Comparison of ENCODE assay signal across 23 cellular contexts in genomic region chr4:6208416-6208815, GRCh38. TPM values are rescaled to one million over a fixed set of nuclear protein-coding genes. Genes with fewer than 3 reads are reported as not detected.
A peak's percentile ranks its signal among the peaks of the same experiment; 100 is the strongest.
DNase-seq lines count a peak whose midpoint lies in the region; ATAC-seq lines count a peak whose summit lies in the region.
"Had no signal": no experiment of that assay in that cellular context is flagged by ENCODE, and none has a peak within 500 bp of the region (broad histone marks: within the 10 kb centered on the region; RNA-seq: fewer than 3 reads in every experiment).

No MANE protein-coding gene starts in this region.

- DNase-seq in activated CD8-positive, alpha-beta memory T cell treated with anti-CD3 and anti-CD28 coated beads for 24 hours, result peak; percentile 26
- no peak for DNase-seq in activated CD8-positive, alpha-beta memory T cell treated with anti-CD3 and anti-CD28 coated beads, Interleukin-2, amount 50 U/mL, for 4 hours
- DNase-seq in ecto neural progenitor cell (ENCODE audit: low spot score) (peak; percentile 14), sciatic nerve (ENCODE audit: low spot score) (peak; percentile 4), NCI-H146 (lab: John Stamatoyannopoulos, UW) (no peak), OCI-M1 (lab: John Stamatoyannopoulos, UW) (no peak)
- DNase-seq in activated CD4-positive, alpha-beta T cell treated with anti-CD3 and anti-CD28 coated beads, Interleukin-2, amount 50 U/mL, for 1 hour, result no peak
- DNase-seq: BE2C; CD4-positive, CD25-positive, alpha-beta regulatory T cell; GM23248; H7; KBM-7; NCI-H1105 treated with DMSO at 0.1 percent for 48 hours; NCI-H446; NCI-H526; NCI-H82; NK-92 treated with Interleukin-12 subunit alpha and Interleukin-12 subunit beta, amount 100 ng/mL, for 24 hours; PC-9; SJCRH30 had no signal

- no peak for ATAC-seq in sciatic nerve
- ATAC-seq: Right ventricle myocardium inferior had no signal

- intact Hi-C loops in sciatic nerve (cut with DNase I), result no loop called here

RNA-seq across cellular contexts. Expression of gene JAKMIP1, which starts 8.1 kb away (rescaled TPM):
- total RNA-seq in sciatic nerve, result 0.76 TPM
- total RNA-seq: GM23248, LHCN-M2, MCF 10A, PC-9, Right ventricle myocardium inferior, RPMI7951, SJCRH30 had no signal

Comparison
In these comparisons a context has a peak if more than half of its experiments do, and no peak if none do; other contexts are left out.
1. DNase-seq: peak in activated CD8-positive, alpha-beta memory T cell treated with anti-CD3 and anti-CD28 coated beads for 24 hours (single experiment), ecto neural progenitor cell (single experiment) and sciatic nerve (single experiment); none in activated CD8-positive, alpha-beta memory T cell treated with anti-CD3 and anti-CD28 coated beads, Interleukin-2, amount 50 U/mL, for 4 hours (single experiment), NCI-H146 (single experiment), activated CD4-positive, alpha-beta T cell treated with anti-CD3 and anti-CD28 coated beads, Interleukin-2, amount 50 U/mL, for 1 hour (single experiment) and OCI-M1 (single experiment).